Comparison of ENCODE assay signal across 31 cellular contexts in genomic region chr19:42062381-42062780, GRCh38. TPM values are rescaled to one million over a fixed set of nuclear protein-coding genes. Genes with fewer than 3 reads are reported as not detected.
"Had no signal": no experiment of that assay in that cellular context is flagged by ENCODE, and none has a peak within 500 bp of the region (broad histone marks: within the 10 kb centered on the region; RNA-seq: fewer than 3 reads in every experiment).

No MANE protein-coding gene starts in this region.

- H3K79me2 ChIP-seq: hepatocyte had no signal

- H2AFZ ChIP-seq: hepatocyte had no signal

- H3K27ac ChIP-seq: epithelial cell of prostate, esophagus squamous epithelium, gastrocnemius medialis, heart right ventricle, hepatocyte, left ventricle myocardium inferior, lower lobe of right lung had no signal

- ATAC-seq: effector memory CD8-positive, alpha-beta T cell; gastrocnemius medialis; heart right ventricle; left colon; left lobe of liver; lower lobe of right lung; mucosa of descending colon; naive thymus-derived CD8-positive, alpha-beta T cell had no signal

- DNase-seq: cortex of kidney; effector CD8-positive, alpha-beta T cell; effector memory CD8-positive, alpha-beta T cell; endodermal cell; erythroblast; esophagus squamous epithelium; foreskin fibroblast; foreskin melanocyte; gastrocnemius medialis; glutamatergic neuron; head of caudate nucleus; heart right ventricle; hypothalamus; immature natural killer cell; islet precursor cell; left colon; left ventricle myocardium inferior; lower lobe of right lung; mesenchymal stem cell; mucosa of descending colon; naive B cell; naive thymus-derived CD8-positive, alpha-beta T cell had no signal

- H3K27ac Mint-ChIP-seq: dendritic cell treated with granulocyte-macrophage colony-stimulating factor and Interleukin-4, amounts not matched to agents 40 ng/mL and 50 ng/mL, for 4 days; effector memory CD8-positive, alpha-beta T cell; immature natural killer cell; mesothelial cell of epicardium; naive B cell; naive thymus-derived CD8-positive, alpha-beta T cell had no signal

- H3K4me3 ChIP-seq: esophagus squamous epithelium, gastrocnemius medialis, heart right ventricle, hepatocyte, left ventricle myocardium inferior, lower lobe of right lung, mucosa of descending colon had no signal

- H3K36me3 ChIP-seq: gastrocnemius medialis, heart right ventricle, left ventricle myocardium inferior, lower lobe of right lung had no signal

- H3K4me1 Mint-ChIP-seq: endodermal cell, immature natural killer cell, mesothelial cell of epicardium, naive B cell had no signal

- H3K4me3 Mint-ChIP-seq: dendritic cell treated with granulocyte-macrophage colony-stimulating factor and Interleukin-4, amounts not matched to agents 40 ng/mL and 50 ng/mL, for 4 days; effector memory CD8-positive, alpha-beta T cell; endodermal cell; immature natural killer cell; mesothelial cell of epicardium; naive B cell had no signal

- H3K27me3 Mint-ChIP-seq: dendritic cell treated with granulocyte-macrophage colony-stimulating factor and Interleukin-4, amounts not matched to agents 40 ng/mL and 50 ng/mL, for 4 days had no signal

- FAIRE-seq: colon, endometrium had no signal

- H3K9me3 Mint-ChIP-seq: dendritic cell treated with granulocyte-macrophage colony-stimulating factor and Interleukin-4, amounts not matched to agents 40 ng/mL and 50 ng/mL, for 4 days; effector memory CD8-positive, alpha-beta T cell; endodermal cell; immature natural killer cell; mesothelial cell of epicardium; naive B cell; naive thymus-derived CD8-positive, alpha-beta T cell had no signal

- H3K9me3 ChIP-seq: esophagus squamous epithelium, gastrocnemius medialis, heart right ventricle, left ventricle myocardium inferior, lower lobe of right lung, mucosa of descending colon had no signal

- H3K4me1 ChIP-seq: heart right ventricle, left ventricle myocardium inferior, lower lobe of right lung had no signal

- H3K36me3 Mint-ChIP-seq: immature natural killer cell; naive B cell; naive thymus-derived CD8-positive, alpha-beta T cell had no signal

- H3K4me2 ChIP-seq: hepatocyte had no signal

RNA-seq across cellular contexts. Expression of gene GRIK5, which starts 7.6 kb away (rescaled TPM):
- total RNA-seq: dermis microvascular lymphatic vessel endothelial cell, lung microvascular endothelial cell had no signal
- polyA plus RNA-seq: immature natural killer cell; naive thymus-derived CD8-positive, alpha-beta T cell had no signal
